In genomic region chr18:12702221-12703095, GRCh38 we compare ENCODE assay signal across 8 cellular contexts. TPM values are rescaled to one million over a fixed set of nuclear protein-coding genes. Genes with fewer than 3 reads are reported as not detected.
A peak's percentile ranks its signal among the peaks of the same experiment; 100 is the strongest.
DNase-seq lines count a peak whose midpoint lies in the region; ATAC-seq and TF ChIP-seq lines count a peak whose summit lies in the region.

TSS of gene CEP76 (minus strand) at chr18:12702723. CDS start at chr18:12702548, 175 bp downstream.
TSS of gene PSMG2 (plus strand) at chr18:12703042. CDS start at chr18:12703108, 66 bp downstream.

- DNase-seq in AML-193 (lab: John Stamatoyannopoulos, UW) (peak; percentile 70 to 76), NCI-H526 (lab: John Stamatoyannopoulos, UW) (peak; percentile 60 to 89), choroid plexus epithelial cell (ENCODE audit: low read depth) (peak; percentile 89), left colon (peak; percentile 87 to 93)
- DNase-seq in activated CD4-positive, alpha-beta T cell treated with anti-CD3 and anti-CD28 coated beads for 4 hours = peak; percentile 76 to 82
- peak; percentile 67 to 77 for DNase-seq in stimulated activated CD4-positive, alpha-beta T cell treated with anti-CD3 and anti-CD28 coated beads, Interleukin-1b, Interleukin-23, amount 100 ng/mL, for 4 hours (ENCODE audit: low read depth in 2 of 2)

- peak within 1 kb of the TSS; percentile 98 for H3K4me3 ChIP-seq in choroid plexus epithelial cell (ENCODE audit: low read depth, low read length)

- ATAC-seq in GM19043 (IDR thresholded peaks at IDR 0.05; ENCODE audit: low read depth, unreplicated experiment) = peak; percentile 79
- peak; percentile 77 for ATAC-seq in HG03342 (IDR thresholded peaks at IDR 0.05; ENCODE audit: unreplicated experiment)
- ATAC-seq in left colon = peak; percentile 92

- intact Hi-C loops in left colon (cut with DNase I, micrococcal nuclease) = no loop called here

- TF ChIP-seq CTCF in choroid plexus epithelial cell (conservative IDR thresholded peaks at IDR 0.05; ENCODE audit: low read depth, low read length) = no peak

RNA-seq across cellular contexts. Expression of gene CEP76, which starts in this region (rescaled TPM):
- total RNA-seq in left colon = 1 to 10 TPM; 4.9 to 5.3 TPM

RNA-seq across cellular contexts. Expression of gene PSMG2, which starts in this region (rescaled TPM):
- 10 to 100 TPM; 56.7 to 69.9 TPM for total RNA-seq in left colon

Comparison
In these comparisons a context has a peak if more than half of its experiments do, and no peak if none do; other contexts are left out.
1. Peak in every context shown above with its lines: DNase-seq, ATAC-seq and H3K4me3 ChIP-seq.